In the genomic region with DNA sequence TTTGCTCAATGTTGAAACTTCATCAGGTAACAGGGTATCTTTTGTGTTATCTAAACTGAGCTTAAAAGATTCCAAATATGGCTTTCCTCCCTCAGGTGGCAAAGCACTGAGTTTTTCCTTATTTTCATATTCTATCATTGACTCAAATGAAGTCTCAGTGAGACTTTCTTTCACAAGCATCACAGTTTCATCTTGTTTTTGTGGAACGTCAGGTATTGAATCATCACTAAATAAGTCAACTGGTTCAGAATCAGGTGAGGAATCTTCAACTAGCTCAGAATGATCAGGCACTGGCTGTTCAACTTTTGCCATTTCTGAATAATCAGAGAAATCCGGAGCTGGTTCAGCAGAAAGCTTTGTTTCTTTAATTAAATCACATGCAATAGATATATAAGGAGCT, we compare ENCODE assay signal across 12 cellular contexts. TPM values are rescaled to one million over a fixed set of nuclear protein-coding genes. Genes with fewer than 3 reads are reported as not detected.
DNase-seq lines count a peak whose midpoint lies in the region; ATAC-seq and TF ChIP-seq lines count a peak whose summit lies in the region.
"Had no signal": no experiment of that assay in that cellular context is flagged by ENCODE, and none has a peak within 500 bp of the region (broad histone marks: within the 10 kb centered on the region; RNA-seq: fewer than 3 reads in every experiment).

No MANE protein-coding gene starts in this region.

- H3K27me3 Mint-ChIP-seq in HFFc6 (ENCODE audit: insufficient read depth), result no peaks in the 10 kb centered on the region; the same call in 1 of the 2 replicates

- WGBS in spleen, 5 donors, result 77 to 87% (median 87%) methylated on average over 2 of the region's 2 CpGs

- H3K4me3 Mint-ChIP-seq in HFFc6, result peak overlapping the region; percentile 45; the same call in 1 of the 2 replicates

- peaks cover 1% of the 10 kb centered on the region for H3K36me3 Mint-ChIP-seq in HFFc6 (ENCODE audit: low read depth)

- H3K4me1 ChIP-seq in spleen, result peaks cover 24 to 96% (median 67%) of the 10 kb centered on the region in 6 donors

- ATAC-seq in activated CD4-positive, CD25-positive, alpha-beta regulatory T cell treated with anti-CD3 and anti-CD28 coated beads, Interleukin-2, amount 50 U/mL, for 24 hours, result peak; percentile 58 to 68
- peak; percentile 12 for ATAC-seq in HG03469 (IDR thresholded peaks at IDR 0.05; ENCODE audit: unreplicated experiment)
- ATAC-seq in GM19324 (IDR thresholded peaks at IDR 0.05; ENCODE audit: low FRiP score, unreplicated experiment), result no peak

- no peaks in the 10 kb centered on the region for H3K27me3 ChIP-seq in spleen (replicated peaks in 1 of 7)

- TF ChIP-seq POLR2A in spleen (IDR thresholded peaks at IDR 0.05), result no peak

- peaks cover 6% of the 10 kb centered on the region for H3K4me1 Mint-ChIP-seq in HFFc6 (ENCODE audit: low read depth)

- no peak overlapping the region for H3K4me3 ChIP-seq in spleen
- no peak overlapping the region for H3K4me3 ChIP-seq in coronary artery

- intact Hi-C loops in spleen (cut with DNase I; ENCODE audit: low total_unique reads), result no loop called here

- H3K27ac ChIP-seq in spleen (peak overlapping the region in 5 of 8 donors; percentile 3 to 52 (median 43)), coronary artery (no peak overlapping the region)
- H3K27ac ChIP-seq: 22Rv1 had no signal

- peaks cover 0 to 5% (median 0%) of the 10 kb centered on the region in 6 donors for H3K36me3 ChIP-seq in spleen

- H3K27ac Mint-ChIP-seq in HFFc6, result no peak overlapping the region; the same call in 1 of the 2 replicates

- no peaks in the 10 kb centered on the region for H3K9me3 Mint-ChIP-seq in HFFc6

- H3K9me3 ChIP-seq in spleen, result peaks cover 0 to under 1% (median 0%) of the 10 kb centered on the region in 8 donors

- no peak for DNase-seq in activated CD4-positive, CD25-positive, alpha-beta regulatory T cell treated with anti-CD3 and anti-CD28 coated beads, Interleukin-2, amount 50 U/mL, for 72 hours
- DNase-seq in HFFc6 (no peak), spleen (no peak), C1 segment of cervical spinal cord (lab: John Stamatoyannopoulos, UW) (no peak), coronary artery (ENCODE audit: low spot score) (no peak)
- DNase-seq: effector memory CD4-positive, alpha-beta T cell; kidney; RPMI8226 had no signal

- TF ChIP-seq CTCF in HFFc6 (IDR thresholded peaks at IDR 0.05) (no peak), spleen (IDR thresholded peaks at IDR 0.05 in 8 of 11, conservative IDR thresholded peaks at IDR 0.05 in 3 of 11) (no peak), coronary artery (IDR thresholded peaks at IDR 0.05) (no peak)

RNA-seq across cellular contexts. Expression of gene RTN4, which starts 24.6 kb away (rescaled TPM):
- total RNA-seq in HFFc6 (2021; fragmentation: NEBNext Ultra II Directional; extraction: Animal tissue kit (Norgen Biotek cat#: 25700)), result 1,000 to 10,000 TPM in 1 of 6 experiments, 100 to 1,000 TPM in 5; 820 to 1,001 (median 831) TPM
- 100 to 1,000 TPM; 129 to 215 (median 168) TPM for total RNA-seq in spleen
- polyA plus RNA-seq in spleen, result 10 to 100 TPM; 55.2 to 87.4 (median 76.3) TPM

Comparison
In these comparisons a context has a peak if more than half of its experiments do, and no peak if none do; other contexts are left out.
1. H3K27ac ChIP-seq: peak in spleen (5 of 8); none in coronary artery (0 of 2).